In genomic region chr14:69997849-69998248, GRCh38 we compare ENCODE assay signal across 14 cellular contexts.
A peak's percentile ranks its signal among the peaks of the same experiment; 100 is the strongest.
DNase-seq lines count a peak whose midpoint lies in the region; ATAC-seq and TF ChIP-seq lines count a peak whose summit lies in the region.
"Had no signal": no experiment of that assay in that cellular context is flagged by ENCODE, and none has a peak within 500 bp of the region (broad histone marks: within the 10 kb centered on the region; RNA-seq: fewer than 3 reads in every experiment).

No MANE protein-coding gene starts in this region.

- TF ChIP-seq POLR2A in right lobe of liver (IDR thresholded peaks at IDR 0.05), result no peak

- intact Hi-C loops in right lobe of liver (cut with DNase I), result no loop called here

- peaks cover 0 to 45% (median 15%) of the 10 kb centered on the region in 4 donors for H3K4me1 ChIP-seq in right lobe of liver
- H3K4me1 ChIP-seq: sigmoid colon had no signal

- no peak overlapping the region for H3K4me3 Mint-ChIP-seq in progenitor cell of endocrine pancreas (ENCODE audit: low read depth)
- no peak overlapping the region for H3K4me3 Mint-ChIP-seq in stimulated activated naive B cell treated with anti-CD40 and anti-IgM and Interleukin-4, amounts not matched to agents 10 μg/mL and 1 μg/mL and 100 μg/mL, for 72 hours
- H3K4me3 Mint-ChIP-seq: central memory CD8-positive, alpha-beta T cell had no signal

- H3K27ac ChIP-seq in right lobe of liver, result peak overlapping the region in 2 of 3 donors; percentile 56 to 80
- H3K27ac ChIP-seq: BLaER1 treated with 17β-estradiol and CSF1 and Interleukin-3, amounts not matched to agents 10 nM and 100 nM; sigmoid colon had no signal

- H3K36me3 Mint-ChIP-seq in progenitor cell of endocrine pancreas (ENCODE audit: insufficient read depth), result no peaks in the 10 kb centered on the region
- no peaks in the 10 kb centered on the region for H3K36me3 Mint-ChIP-seq in stimulated activated naive B cell treated with anti-CD40 and anti-IgM and Interleukin-4, amounts not matched to agents 10 μg/mL and 1 μg/mL and 100 μg/mL, for 72 hours

- H3K27me3 ChIP-seq in right lobe of liver, result no peaks in the 10 kb centered on the region
- H3K27me3 ChIP-seq: BLaER1 treated with 17β-estradiol and CSF1 and Interleukin-3, amounts not matched to agents 10 nM and 100 nM; sigmoid colon had no signal

- no peak overlapping the region for H3K27ac Mint-ChIP-seq in progenitor cell of endocrine pancreas
- no peak overlapping the region for H3K27ac Mint-ChIP-seq in stimulated activated naive B cell treated with anti-CD40 and anti-IgM and Interleukin-4, amounts not matched to agents 10 μg/mL and 1 μg/mL and 100 μg/mL, for 72 hours

- H3K9me3 ChIP-seq in right lobe of liver, result no peaks in the 10 kb centered on the region
- H3K9me3 ChIP-seq: BLaER1 treated with 17β-estradiol and CSF1 and Interleukin-3, amounts not matched to agents 10 nM and 100 nM; sigmoid colon had no signal

- H3K4me1 Mint-ChIP-seq in progenitor cell of endocrine pancreas (ENCODE audit: low read depth), result peaks cover 17% of the 10 kb centered on the region
- no peaks in the 10 kb centered on the region for H3K4me1 Mint-ChIP-seq in stimulated activated naive B cell treated with anti-CD40 and anti-IgM and Interleukin-4, amounts not matched to agents 10 μg/mL and 1 μg/mL and 100 μg/mL, for 72 hours
- H3K4me1 Mint-ChIP-seq: central memory CD8-positive, alpha-beta T cell had no signal

- WGBS in right lobe of liver (ENCODE audit: insufficient coverage, low coverage, low lambda C conversion rate, missing lambda C conversion rate), result 14% methylated on average over 5 of the region's 5 CpGs

- peaks cover 0 to 3% (median 0%) of the 10 kb centered on the region in 4 donors for H3K36me3 ChIP-seq in right lobe of liver
- H3K36me3 ChIP-seq: BLaER1 treated with 17β-estradiol and CSF1 and Interleukin-3, amounts not matched to agents 10 nM and 100 nM; sigmoid colon had no signal

- peak; percentile 85 to 91 (median 88) for ATAC-seq in right lobe of liver
- no peak for ATAC-seq in stimulated activated naive B cell treated with anti-CD40 and anti-IgM and Interleukin-4, amounts not matched to agents 10 μg/mL and 1 μg/mL and 100 μg/mL, for 72 hours (replicated peaks)

- H3K27me3 Mint-ChIP-seq in progenitor cell of endocrine pancreas, result no peaks in the 10 kb centered on the region
- peaks cover 15 to 26% of the 10 kb centered on the region in 2 donors for H3K27me3 Mint-ChIP-seq in stimulated activated naive B cell treated with anti-CD40 and anti-IgM and Interleukin-4, amounts not matched to agents 10 μg/mL and 1 μg/mL and 100 μg/mL, for 72 hours

- TF ChIP-seq CTCF in choroid plexus epithelial cell (conservative IDR thresholded peaks at IDR 0.05; ENCODE audit: low read depth, low read length) (no peak), right lobe of liver (IDR thresholded peaks at IDR 0.05) (no peak), progenitor cell of endocrine pancreas (IDR thresholded peaks at IDR 0.05; ENCODE audit: unreplicated experiment) (no peak)

- no peaks in the 10 kb centered on the region for H3K9me3 Mint-ChIP-seq in progenitor cell of endocrine pancreas (ENCODE audit: low read depth)
- H3K9me3 Mint-ChIP-seq in stimulated activated naive B cell treated with anti-CD40 and anti-IgM and Interleukin-4, amounts not matched to agents 10 μg/mL and 1 μg/mL and 100 μg/mL, for 72 hours, result no peaks in the 10 kb centered on the region
- H3K9me3 Mint-ChIP-seq: central memory CD8-positive, alpha-beta T cell had no signal

- no peak overlapping the region for H3K4me3 ChIP-seq in choroid plexus epithelial cell (ENCODE audit: low read depth, low read length)
- H3K4me3 ChIP-seq in right lobe of liver, result no peak overlapping the region
- H3K4me3 ChIP-seq: BLaER1 treated with 17β-estradiol and CSF1 and Interleukin-3, amounts not matched to agents 10 nM and 100 nM; sigmoid colon had no signal

- DNase-seq in COR-L47 (lab: John Stamatoyannopoulos, UW) (peak; percentile 63), NCI-H460 (ENCODE audit: extremely low read depth, low read depth) (peak; percentile 98), choroid plexus epithelial cell (ENCODE audit: low read depth) (peak; percentile 96), right lobe of liver (peak in 1 of 3 donors; percentile 76), C1 segment of cervical spinal cord (lab: John Stamatoyannopoulos, UW) (no peak), progenitor cell of endocrine pancreas (ENCODE audit: low spot score, unreplicated experiment) (no peak), cerebellum (ENCODE audit: low spot score) (no peak)
- DNase-seq in stimulated activated naive B cell treated with anti-CD40 and anti-IgM and Interleukin-4, amounts not matched to agents 10 μg/mL and 1 μg/mL and 100 μg/mL, for 72 hours, result no peak
- DNase-seq: activated T-cell treated with anti-CD3 and anti-CD28 coated beads, Interleukin-2, amount 50 U/mL, for 1 hour; midbrain; NCI-H1436; sigmoid colon had no signal

Comparison
In these comparisons a context has a peak if more than half of its experiments do, and no peak if none do; other contexts are left out.
1. DNase-seq: peak in COR-L47 (single experiment), NCI-H460 (single experiment) and choroid plexus epithelial cell (single experiment); none in C1 segment of cervical spinal cord (0 of 14), progenitor cell of endocrine pancreas (single experiment), cerebellum (single experiment) and stimulated activated naive B cell treated with anti-CD40 and anti-IgM and Interleukin-4, amounts not matched to agents 10 μg/mL and 1 μg/mL and 100 μg/mL, for 72 hours (single experiment).
2. ATAC-seq: peak in right lobe of liver (4 of 4); none in stimulated activated naive B cell treated with anti-CD40 and anti-IgM and Interleukin-4, amounts not matched to agents 10 μg/mL and 1 μg/mL and 100 μg/mL, for 72 hours (0 of 2).